1 cellular context compared by ENCODE assay signal in the genomic region with DNA sequence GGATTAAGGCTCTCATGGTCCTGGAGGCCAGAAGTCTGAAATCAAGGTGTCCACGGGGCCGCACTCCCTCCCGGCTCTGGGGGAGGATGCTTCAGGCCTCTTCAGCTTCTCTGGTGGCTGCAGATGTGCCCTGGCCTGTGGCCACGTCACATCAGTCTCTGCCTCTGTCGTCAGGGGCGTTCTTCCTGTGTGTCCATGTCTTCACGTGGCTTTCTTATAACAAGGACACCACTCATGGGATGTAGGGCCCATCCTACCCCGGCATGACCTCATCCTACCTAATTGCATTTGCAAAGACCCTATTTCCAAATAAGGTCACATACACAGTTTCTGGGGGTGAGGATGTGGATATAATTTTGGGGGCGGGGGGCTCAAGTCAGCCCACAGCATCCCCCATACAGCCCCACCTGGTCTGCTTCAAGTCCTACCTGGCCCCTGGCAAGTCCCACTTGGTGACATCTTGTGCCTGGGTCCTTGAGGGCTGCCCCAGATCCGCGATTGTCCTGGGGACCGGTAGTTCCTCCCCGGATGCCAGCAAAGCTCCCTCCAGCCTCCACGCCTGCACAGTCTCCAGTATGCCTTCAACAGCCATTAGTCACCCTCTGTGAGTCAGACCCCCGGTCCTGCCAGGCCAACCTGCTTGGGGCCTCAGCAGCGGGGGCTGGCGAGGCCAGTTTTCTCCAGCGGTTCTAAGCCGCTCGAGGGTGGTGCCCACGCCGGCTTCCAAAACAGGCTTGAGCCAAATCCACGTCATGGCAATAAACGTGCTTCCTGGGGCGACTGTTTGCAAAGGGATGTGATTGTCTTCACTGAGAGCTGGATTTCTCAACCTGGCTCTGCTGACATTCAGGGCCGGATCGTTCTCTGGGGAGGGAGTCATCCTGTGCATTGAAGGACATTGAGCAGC.
TF ChIP-seq lines count a peak whose summit lies in the region.

No MANE protein-coding gene starts in this region.

TF ChIP-seq in GM23338, 12 proteins besides CTCF, POLR2A, EP300 and RAD21 (continued from another document):
- TF ChIP-seq, protein P1, sequence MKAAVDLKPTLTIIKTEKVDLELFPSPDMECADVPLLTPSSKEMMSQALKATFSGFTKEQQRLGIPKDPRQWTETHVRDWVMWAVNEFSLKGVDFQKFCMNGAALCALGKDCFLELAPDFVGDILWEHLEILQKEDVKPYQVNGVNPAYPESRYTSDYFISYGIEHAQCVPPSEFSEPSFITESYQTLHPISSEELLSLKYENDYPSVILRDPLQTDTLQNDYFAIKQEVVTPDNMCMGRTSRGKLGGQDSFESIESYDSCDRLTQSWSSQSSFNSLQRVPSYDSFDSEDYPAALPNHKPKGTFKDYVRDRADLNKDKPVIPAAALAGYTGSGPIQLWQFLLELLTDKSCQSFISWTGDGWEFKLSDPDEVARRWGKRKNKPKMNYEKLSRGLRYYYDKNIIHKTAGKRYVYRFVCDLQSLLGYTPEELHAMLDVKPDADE (IDR thresholded peaks at IDR 0.05) = no peak
- TF ChIP-seq, protein P2, sequence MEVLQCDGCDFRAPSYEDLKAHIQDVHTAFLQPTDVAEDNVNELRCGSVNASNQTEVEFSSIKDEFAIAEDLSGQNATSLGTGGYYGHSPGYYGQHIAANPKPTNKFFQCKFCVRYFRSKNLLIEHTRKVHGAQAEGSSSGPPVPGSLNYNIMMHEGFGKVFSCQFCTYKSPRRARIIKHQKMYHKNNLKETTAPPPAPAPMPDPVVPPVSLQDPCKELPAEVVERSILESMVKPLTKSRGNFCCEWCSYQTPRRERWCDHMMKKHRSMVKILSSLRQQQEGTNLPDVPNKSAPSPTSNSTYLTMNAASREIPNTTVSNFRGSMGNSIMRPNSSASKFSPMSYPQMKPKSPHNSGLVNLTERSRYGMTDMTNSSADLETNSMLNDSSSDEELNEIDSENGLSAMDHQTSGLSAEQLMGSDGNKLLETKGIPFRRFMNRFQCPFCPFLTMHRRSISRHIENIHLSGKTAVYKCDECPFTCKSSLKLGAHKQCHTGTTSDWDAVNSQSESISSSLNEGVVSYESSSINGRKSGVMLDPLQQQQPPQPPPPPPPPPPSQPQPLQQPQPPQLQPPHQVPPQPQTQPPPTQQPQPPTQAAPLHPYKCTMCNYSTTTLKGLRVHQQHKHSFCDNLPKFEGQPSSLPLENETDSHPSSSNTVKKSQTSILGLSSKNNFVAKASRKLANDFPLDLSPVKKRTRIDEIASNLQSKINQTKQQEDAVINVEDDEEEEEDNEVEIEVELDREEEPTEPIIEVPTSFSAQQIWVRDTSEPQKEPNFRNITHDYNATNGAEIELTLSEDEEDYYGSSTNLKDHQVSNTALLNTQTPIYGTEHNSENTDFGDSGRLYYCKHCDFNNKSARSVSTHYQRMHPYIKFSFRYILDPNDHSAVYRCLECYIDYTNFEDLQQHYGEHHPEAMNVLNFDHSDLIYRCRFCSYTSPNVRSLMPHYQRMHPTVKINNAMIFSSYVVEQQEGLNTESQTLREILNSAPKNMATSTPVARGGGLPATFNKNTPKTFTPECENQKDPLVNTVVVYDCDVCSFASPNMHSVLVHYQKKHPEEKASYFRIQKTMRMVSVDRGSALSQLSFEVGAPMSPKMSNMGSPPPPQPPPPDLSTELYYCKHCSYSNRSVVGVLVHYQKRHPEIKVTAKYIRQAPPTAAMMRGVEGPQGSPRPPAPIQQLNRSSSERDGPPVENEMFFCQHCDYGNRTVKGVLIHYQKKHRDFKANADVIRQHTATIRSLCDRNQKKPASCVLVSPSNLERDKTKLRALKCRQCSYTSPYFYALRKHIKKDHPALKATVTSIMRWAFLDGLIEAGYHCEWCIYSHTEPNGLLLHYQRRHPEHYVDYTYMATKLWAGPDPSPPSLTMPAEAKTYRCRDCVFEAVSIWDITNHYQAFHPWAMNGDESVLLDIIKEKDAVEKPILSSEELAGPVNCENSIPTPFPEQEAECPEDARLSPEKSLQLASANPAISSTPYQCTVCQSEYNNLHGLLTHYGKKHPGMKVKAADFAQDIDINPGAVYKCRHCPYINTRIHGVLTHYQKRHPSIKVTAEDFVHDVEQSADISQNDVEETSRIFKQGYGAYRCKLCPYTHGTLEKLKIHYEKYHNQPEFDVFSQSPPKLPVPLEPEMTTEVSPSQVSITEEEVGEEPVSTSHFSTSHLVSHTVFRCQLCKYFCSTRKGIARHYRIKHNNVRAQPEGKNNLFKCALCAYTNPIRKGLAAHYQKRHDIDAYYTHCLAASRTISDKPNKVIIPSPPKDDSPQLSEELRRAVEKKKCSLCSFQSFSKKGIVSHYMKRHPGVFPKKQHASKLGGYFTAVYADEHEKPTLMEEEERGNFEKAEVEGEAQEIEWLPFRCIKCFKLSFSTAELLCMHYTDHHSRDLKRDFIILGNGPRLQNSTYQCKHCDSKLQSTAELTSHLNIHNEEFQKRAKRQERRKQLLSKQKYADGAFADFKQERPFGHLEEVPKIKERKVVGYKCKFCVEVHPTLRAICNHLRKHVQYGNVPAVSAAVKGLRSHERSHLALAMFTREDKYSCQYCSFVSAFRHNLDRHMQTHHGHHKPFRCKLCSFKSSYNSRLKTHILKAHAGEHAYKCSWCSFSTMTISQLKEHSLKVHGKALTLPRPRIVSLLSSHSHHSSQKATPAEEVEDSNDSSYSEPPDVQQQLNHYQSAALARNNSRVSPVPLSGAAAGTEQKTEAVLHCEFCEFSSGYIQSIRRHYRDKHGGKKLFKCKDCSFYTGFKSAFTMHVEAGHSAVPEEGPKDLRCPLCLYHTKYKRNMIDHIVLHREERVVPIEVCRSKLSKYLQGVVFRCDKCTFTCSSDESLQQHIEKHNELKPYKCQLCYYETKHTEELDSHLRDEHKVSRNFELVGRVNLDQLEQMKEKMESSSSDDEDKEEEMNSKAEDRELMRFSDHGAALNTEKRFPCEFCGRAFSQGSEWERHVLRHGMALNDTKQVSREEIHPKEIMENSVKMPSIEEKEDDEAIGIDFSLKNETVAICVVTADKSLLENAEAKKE (CRISPR knock-in tag; IDR thresholded peaks at IDR 0.05) = no peak
- TF ChIP-seq EZH2phosphoT487 (IDR thresholded peaks at IDR 0.05; ENCODE audit: unreplicated experiment) (no peak), EZH2 (IDR thresholded peaks at IDR 0.05; ENCODE audit: low read depth, unreplicated experiment) (no peak), POLR2AphosphoS5 (IDR thresholded peaks at IDR 0.05; ENCODE audit: low read depth) (no peak), STAT1 (IDR thresholded peaks at IDR 0.05; ENCODE audit: unreplicated experiment) (no peak)
